15 cellular contexts compared by ENCODE assay signal in the genomic region with DNA sequence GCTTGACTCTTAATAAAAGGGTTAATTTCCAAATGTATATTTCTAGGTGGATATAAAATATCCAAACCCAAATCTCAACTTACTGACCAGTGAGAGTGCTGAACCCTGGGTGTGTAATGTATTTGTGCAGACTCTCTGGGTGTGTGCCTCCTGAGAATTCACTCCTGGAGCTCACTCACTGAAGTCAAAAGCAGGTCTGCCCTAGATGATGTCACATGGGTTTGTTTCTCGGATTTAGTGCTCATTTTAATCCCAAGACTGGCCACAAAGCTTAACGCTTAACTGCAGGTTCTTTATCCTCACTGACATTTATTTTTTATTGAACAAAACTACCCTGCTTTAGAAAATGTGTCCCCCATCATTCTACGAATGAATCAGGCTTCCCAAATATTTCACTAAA.
"Had no signal": no experiment of that assay in that cellular context is flagged by ENCODE, and none has a peak within 500 bp of the region (broad histone marks: within the 10 kb centered on the region; RNA-seq: fewer than 3 reads in every experiment).

No MANE protein-coding gene starts in this region.

- H3K36me3 Mint-ChIP-seq: activated naive CD8-positive, alpha-beta T cell had no signal

- H3K4me3 ChIP-seq: left ventricle myocardium inferior, upper lobe of right lung had no signal

- ATAC-seq: activated CD4-positive, CD25-positive, alpha-beta regulatory T cell treated with anti-CD3 and anti-CD28 coated beads, Interleukin-2, amount 50 U/mL, for 24 hours; activated CD8-positive, alpha-beta T cell treated with anti-CD3 and anti-CD28 coated beads, Interleukin-2, amount 10 ng/mL, durations not matched to agents 7 days and 5 days; effector memory CD8-positive, alpha-beta T cell; upper lobe of right lung had no signal

- H3K9me3 Mint-ChIP-seq: activated CD4-positive, alpha-beta T cell treated with anti-CD3 and anti-CD28 coated beads, Interleukin-2, amount 10 ng/mL, durations not matched to agents 7 days and 5 days; effector memory CD8-positive, alpha-beta T cell; immature natural killer cell; nephron progenitor cell had no signal

- DNase-seq: activated CD4-positive, alpha-beta T cell treated with anti-CD3 and anti-CD28 coated beads, Interleukin-2, amount 10 ng/mL, durations not matched to agents 7 days and 5 days; activated CD8-positive, alpha-beta memory T cell treated with anti-CD3 and anti-CD28 coated beads, Interleukin-2, amount 50 U/mL, for 4 hours; activated CD8-positive, alpha-beta T cell treated with anti-CD3 and anti-CD28 coated beads, Interleukin-2, amount 10 ng/mL, durations not matched to agents 7 days and 5 days; dermis blood vessel endothelial cell; effector memory CD8-positive, alpha-beta T cell; immature natural killer cell; kidney glomerular epithelial cell; left ventricle myocardium inferior; mammary epithelial cell; nephron progenitor cell; stimulated activated naive CD4-positive, alpha-beta T cell; T-helper 9 cell; upper lobe of right lung had no signal

- H3K27me3 ChIP-seq: upper lobe of right lung had no signal

- H3K4me1 Mint-ChIP-seq: activated CD4-positive, alpha-beta T cell treated with anti-CD3 and anti-CD28 coated beads, Interleukin-2, amount 10 ng/mL, durations not matched to agents 7 days and 5 days had no signal

- H3K4me3 Mint-ChIP-seq: activated CD4-positive, alpha-beta T cell treated with anti-CD3 and anti-CD28 coated beads, Interleukin-2, amount 10 ng/mL, durations not matched to agents 7 days and 5 days; activated CD8-positive, alpha-beta T cell treated with anti-CD3 and anti-CD28 coated beads, Interleukin-2, amount 10 ng/mL, durations not matched to agents 7 days and 5 days; activated naive CD8-positive, alpha-beta T cell; effector memory CD8-positive, alpha-beta T cell; immature natural killer cell; nephron progenitor cell had no signal

- H3K27me3 Mint-ChIP-seq: activated CD4-positive, alpha-beta T cell treated with anti-CD3 and anti-CD28 coated beads, Interleukin-2, amount 10 ng/mL, durations not matched to agents 7 days and 5 days; activated naive CD8-positive, alpha-beta T cell; effector memory CD8-positive, alpha-beta T cell had no signal

- H3K27ac ChIP-seq: left ventricle myocardium inferior, upper lobe of right lung had no signal

- H3K27ac Mint-ChIP-seq: activated CD4-positive, alpha-beta T cell treated with anti-CD3 and anti-CD28 coated beads, Interleukin-2, amount 10 ng/mL, durations not matched to agents 7 days and 5 days; activated CD8-positive, alpha-beta T cell treated with anti-CD3 and anti-CD28 coated beads, Interleukin-2, amount 10 ng/mL, durations not matched to agents 7 days and 5 days; activated naive CD8-positive, alpha-beta T cell; nephron progenitor cell had no signal
